In the genomic region with DNA sequence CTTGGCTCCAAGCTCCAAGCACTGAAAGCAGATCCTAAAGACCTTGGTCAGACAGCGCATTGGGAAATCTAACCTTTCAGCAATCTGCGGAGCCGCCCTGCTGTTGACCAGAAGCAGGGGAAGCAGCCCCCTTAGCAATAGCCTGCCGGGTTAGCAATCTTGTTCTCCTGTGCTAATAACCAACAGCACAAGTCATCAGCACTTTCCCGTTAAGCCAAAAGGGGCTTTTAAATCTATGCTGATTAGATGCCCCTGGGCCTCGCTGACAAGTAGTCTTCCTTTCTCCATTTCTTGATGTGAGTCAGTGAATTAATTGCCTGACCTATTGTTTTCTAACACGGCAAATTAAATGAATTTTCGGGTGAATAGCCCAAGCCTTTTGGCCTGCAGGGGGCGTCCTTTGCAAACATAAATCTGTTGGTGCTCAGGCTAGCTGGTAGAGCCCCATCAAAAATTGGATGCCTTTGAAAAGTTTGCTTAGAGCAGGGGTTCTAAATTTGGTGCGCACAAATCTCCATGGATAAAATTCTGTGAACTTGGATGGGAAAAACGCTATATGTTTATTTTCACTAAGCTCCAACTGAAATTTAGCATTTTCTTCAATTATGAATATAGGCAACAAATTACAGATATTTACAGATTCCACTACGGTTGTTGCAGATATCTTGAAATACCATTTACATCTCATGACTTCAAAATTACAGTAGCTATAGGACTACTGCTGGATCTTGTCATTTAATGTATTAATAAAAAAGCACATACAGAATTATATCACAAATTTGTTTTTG, we compare ENCODE assay signal across 8 cellular contexts. TPM values are rescaled to one million over a fixed set of nuclear protein-coding genes. Genes with fewer than 3 reads are reported as not detected.
A peak's percentile ranks its signal among the peaks of the same experiment; 100 is the strongest.
DNase-seq lines count a peak whose midpoint lies in the region; ATAC-seq and TF ChIP-seq lines count a peak whose summit lies in the region.

No MANE protein-coding gene starts in this region.

- peaks cover 50% of the 10 kb centered on the region for H3K4me1 Mint-ChIP-seq in WTC11

- 0 out of 2 replicates have a peak, but pooled peaks cover 4% of the 10 kb centered on the region for H3K36me3 Mint-ChIP-seq in WTC11

- DNase-seq in COR-L47 (lab: John Stamatoyannopoulos, UW) (peak; percentile 74), NCI-H2171 treated with DMSO at 0.1 percent for 48 hours (lab: John Stamatoyannopoulos, UW) (peak; percentile 67), WTC11 (ENCODE audit: low spot score) (peak; percentile 92), caudate nucleus (lab: John Stamatoyannopoulos, UW) (peak in 60 of 61 donors; percentile 10 to 89 (median 63)), kidney glomerular epithelial cell (lab: John Stamatoyannopoulos, UW) (peak; percentile 57)
- DNase-seq in stimulated activated CD4-positive, alpha-beta T cell treated with anti-CD3 and anti-CD28 coated beads, Interleukin-1b, Interleukin-23, amount 100 ng/mL, for 1 hour (ENCODE audit: low read depth in 2 of 2), result peak; percentile 53 to 84

- H3K27ac Mint-ChIP-seq in WTC11, result peak overlapping the region; percentile 80; the same call in 1 of the 2 replicates

- H3K27ac ChIP-seq in caudate nucleus (ENCODE audit: low read depth, low read length), result no peak overlapping the region

- CTCF ChIA-PET in WTC11 (lab: Charles Lee), result interaction anchor here (0.5 to 1.7 kb wide), 14 partner anchors 13 to 884 kb away, joined by 3 to 15 read pairs (median 4); a partner anchor contains a TSS

- peaks cover 6% of the 10 kb centered on the region for H3K9me3 Mint-ChIP-seq in WTC11

- H3K4me3 Mint-ChIP-seq in WTC11, result peak overlapping the region; percentile 46

- POLR2A ChIA-PET in WTC11 (lab: Charles Lee), result no interaction called here

- ATAC-seq in GM21786 (IDR thresholded peaks at IDR 0.05; ENCODE audit: unreplicated experiment), result peak; percentile 27
- ATAC-seq in WTC11, result peak; percentile 69
- ATAC-seq in HG03439 (IDR thresholded peaks at IDR 0.05; ENCODE audit: unreplicated experiment), result no peak

- peak; percentile 82 for TF ChIP-seq CTCF in WTC11 (IDR thresholded peaks at IDR 0.05)

- H3K27me3 Mint-ChIP-seq in WTC11 (ENCODE audit: low read depth), result no peaks in the 10 kb centered on the region

TF ChIP-seq in WTC11, 78 proteins besides CTCF, POLR2A, EP300 and RAD21:
- TF ChIP-seq ZNF121 (CRISPR knock-in tag; IDR thresholded peaks at IDR 0.05), result no peak
- no peak for TF ChIP-seq JUN (CRISPR knock-in tag; IDR thresholded peaks at IDR 0.05)
- TF ChIP-seq SMAD3 (CRISPR knock-in tag; IDR thresholded peaks at IDR 0.05; ENCODE audit: borderline replicate concordance), result no peak
- TF ChIP-seq RORB (CRISPR knock-in tag; IDR thresholded peaks at IDR 0.05), result no peak
- TF ChIP-seq PRRX2 (CRISPR knock-in tag; IDR thresholded peaks at IDR 0.05), result no peak
- peak; percentile 69; the same call in 1 of the 2 replicates for TF ChIP-seq ETV6 (CRISPR knock-in tag; IDR thresholded peaks at IDR 0.05)
- no peak for TF ChIP-seq RELA (CRISPR knock-in tag; IDR thresholded peaks at IDR 0.05; ENCODE audit: borderline replicate concordance)

RNA-seq across cellular contexts. Expression of a gene that starts 24.7 kb away (rescaled TPM):
- 25.0 to 29.3 TPM (median 27.0 TPM) in 3 replicates for total RNA-seq in WTC11 (2021)

RNA-seq across cellular contexts. Expression of a gene that starts 24.7 kb away (rescaled TPM):
- 13.5 to 15.2 TPM (median 13.8 TPM) in 3 replicates for total RNA-seq in WTC11 (2021)
